ENCODE assay signal across 2 cellular contexts in the genomic region with DNA sequence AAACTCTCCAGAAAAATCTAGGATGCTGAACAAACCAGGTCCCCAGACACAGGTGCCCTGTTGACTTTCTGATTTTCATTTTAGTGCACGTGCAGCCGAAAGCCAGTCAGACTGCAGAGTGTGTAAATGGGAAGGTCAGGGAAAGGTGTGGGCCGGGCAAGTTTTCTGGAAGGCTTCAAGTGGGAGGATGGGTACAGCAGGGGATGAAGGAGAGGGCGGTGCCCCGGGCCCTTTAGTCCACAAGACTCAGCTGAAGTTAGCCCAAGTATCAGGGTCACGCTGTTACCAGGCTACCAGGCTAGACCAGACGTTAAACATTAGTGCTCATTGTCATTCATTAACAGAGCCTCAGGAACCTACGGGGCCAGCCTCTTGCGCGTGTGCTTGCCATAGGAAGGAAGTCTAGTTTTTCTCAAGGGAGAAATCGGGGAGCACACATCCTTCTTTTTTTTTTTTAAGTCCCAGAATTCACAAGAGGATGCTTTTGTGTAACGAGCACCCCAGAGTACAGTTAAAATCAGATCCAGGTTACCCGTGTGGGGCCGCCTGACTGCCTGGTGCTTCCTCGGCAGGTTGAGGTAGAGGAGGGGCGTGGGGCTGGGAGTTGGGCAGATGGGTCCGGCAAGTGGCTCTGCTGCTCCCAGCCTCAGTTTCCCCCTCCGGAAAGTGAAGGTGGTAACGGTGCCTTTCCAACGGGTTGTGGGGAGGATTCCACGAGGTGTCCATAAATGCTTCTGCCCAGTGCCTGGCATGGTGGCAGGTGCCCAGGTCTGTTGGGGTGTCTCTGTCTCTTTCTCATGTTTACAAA.
TF ChIP-seq lines count a peak whose summit lies in the region.

No MANE protein-coding gene starts in this region.

TF ChIP-seq in A549, 52 proteins besides CTCF, POLR2A, EP300 and RAD21:
- TF ChIP-seq, protein P1, sequence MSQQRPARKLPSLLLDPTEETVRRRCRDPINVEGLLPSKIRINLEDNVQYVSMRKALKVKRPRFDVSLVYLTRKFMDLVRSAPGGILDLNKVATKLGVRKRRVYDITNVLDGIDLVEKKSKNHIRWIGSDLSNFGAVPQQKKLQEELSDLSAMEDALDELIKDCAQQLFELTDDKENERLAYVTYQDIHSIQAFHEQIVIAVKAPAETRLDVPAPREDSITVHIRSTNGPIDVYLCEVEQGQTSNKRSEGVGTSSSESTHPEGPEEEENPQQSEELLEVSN (IDR thresholded peaks at IDR 0.05; ENCODE audit: borderline replicate concordance, low read depth): peak; percentile 20; the same call in 1 of the 2 replicates
- peak in 1 of 2 experiments; percentile 21; a peak in 2 of 5 replicates for TF ChIP-seq JUN (IDR thresholded peaks at IDR 0.05)
- peak; percentile 4 for TF ChIP-seq MAFK (IDR thresholded peaks at IDR 0.05; ENCODE audit: partially characterized antibody)
- TF ChIP-seq, protein P2, sequence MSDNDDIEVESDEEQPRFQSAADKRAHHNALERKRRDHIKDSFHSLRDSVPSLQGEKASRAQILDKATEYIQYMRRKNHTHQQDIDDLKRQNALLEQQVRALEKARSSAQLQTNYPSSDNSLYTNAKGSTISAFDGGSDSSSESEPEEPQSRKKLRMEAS (IDR thresholded peaks at IDR 0.05): peak; percentile 78
- TF ChIP-seq, protein P3, sequence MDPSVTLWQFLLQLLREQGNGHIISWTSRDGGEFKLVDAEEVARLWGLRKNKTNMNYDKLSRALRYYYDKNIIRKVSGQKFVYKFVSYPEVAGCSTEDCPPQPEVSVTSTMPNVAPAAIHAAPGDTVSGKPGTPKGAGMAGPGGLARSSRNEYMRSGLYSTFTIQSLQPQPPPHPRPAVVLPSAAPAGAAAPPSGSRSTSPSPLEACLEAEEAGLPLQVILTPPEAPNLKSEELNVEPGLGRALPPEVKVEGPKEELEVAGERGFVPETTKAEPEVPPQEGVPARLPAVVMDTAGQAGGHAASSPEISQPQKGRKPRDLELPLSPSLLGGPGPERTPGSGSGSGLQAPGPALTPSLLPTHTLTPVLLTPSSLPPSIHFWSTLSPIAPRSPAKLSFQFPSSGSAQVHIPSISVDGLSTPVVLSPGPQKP (IDR thresholded peaks at IDR 0.05; ENCODE audit: low read depth, low read length): no peak
- no peak for TF ChIP-seq ESRRA (IDR thresholded peaks at IDR 0.05; ENCODE audit: borderline replicate concordance, low read length)
- TF ChIP-seq RARB (CRISPR knock-in tag; IDR thresholded peaks at IDR 0.05): no peak
- TF ChIP-seq, protein P4, sequence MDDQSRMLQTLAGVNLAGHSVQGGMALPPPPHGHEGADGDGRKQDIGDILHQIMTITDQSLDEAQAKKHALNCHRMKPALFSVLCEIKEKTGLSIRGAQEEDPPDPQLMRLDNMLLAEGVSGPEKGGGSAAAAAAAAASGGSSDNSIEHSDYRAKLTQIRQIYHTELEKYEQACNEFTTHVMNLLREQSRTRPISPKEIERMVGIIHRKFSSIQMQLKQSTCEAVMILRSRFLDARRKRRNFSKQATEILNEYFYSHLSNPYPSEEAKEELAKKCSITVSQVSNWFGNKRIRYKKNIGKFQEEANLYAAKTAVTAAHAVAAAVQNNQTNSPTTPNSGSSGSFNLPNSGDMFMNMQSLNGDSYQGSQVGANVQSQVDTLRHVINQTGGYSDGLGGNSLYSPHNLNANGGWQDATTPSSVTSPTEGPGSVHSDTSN (IDR thresholded peaks at IDR 0.05): no peak
- TF ChIP-seq CHD2 (IDR thresholded peaks at IDR 0.05; ENCODE audit: low read length, partially characterized antibody): peak; percentile 9
- TF ChIP-seq, protein P5, sequence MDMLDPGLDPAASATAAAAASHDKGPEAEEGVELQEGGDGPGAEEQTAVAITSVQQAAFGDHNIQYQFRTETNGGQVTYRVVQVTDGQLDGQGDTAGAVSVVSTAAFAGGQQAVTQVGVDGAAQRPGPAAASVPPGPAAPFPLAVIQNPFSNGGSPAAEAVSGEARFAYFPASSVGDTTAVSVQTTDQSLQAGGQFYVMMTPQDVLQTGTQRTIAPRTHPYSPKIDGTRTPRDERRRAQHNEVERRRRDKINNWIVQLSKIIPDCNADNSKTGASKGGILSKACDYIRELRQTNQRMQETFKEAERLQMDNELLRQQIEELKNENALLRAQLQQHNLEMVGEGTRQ (IDR thresholded peaks at IDR 0.05): peak; percentile 78; the same call in 1 of the 2 replicates
- peak; percentile 73 for TF ChIP-seq BHLHE40 (IDR thresholded peaks at IDR 0.05; ENCODE audit: low read depth, low read length)
- no peak for TF ChIP-seq TP53 (CRISPR knock-in tag; IDR thresholded peaks at IDR 0.05)

TF ChIP-seq in H1, 55 proteins besides CTCF, POLR2A, EP300 and RAD21:
- no peak for TF ChIP-seq SIX5 (IDR thresholded peaks at IDR 0.05; ENCODE audit: low read depth, low read length)
- TF ChIP-seq BCL11A (IDR thresholded peaks at IDR 0.05; ENCODE audit: low read depth in 2 of 2, low read length in 2 of 2): no peak
- no peak for TF ChIP-seq CREB1 (IDR thresholded peaks at IDR 0.05)
- no peak for TF ChIP-seq CHD2 (IDR thresholded peaks at IDR 0.05; ENCODE audit: low read length)
- no peak for TF ChIP-seq RBBP5 (IDR thresholded peaks at IDR 0.05; ENCODE audit: borderline replicate concordance, low read depth, low read length)
- TF ChIP-seq EZH2 (IDR thresholded peaks at IDR 0.05; ENCODE audit: low read depth, low read length, severe bottlenecking): no peak
